7 cellular contexts compared by ENCODE assay signal in genomic region chr2:147092266-147092665, GRCh38.
"Had no signal": no experiment of that assay in that cellular context is flagged by ENCODE, and none has a peak within 500 bp of the region (broad histone marks: within the 10 kb centered on the region; RNA-seq: fewer than 3 reads in every experiment).

No MANE protein-coding gene starts in this region.

- H3K4me3 ChIP-seq: K562 had no signal

- H3K27ac ChIP-seq: HL-60 had no signal

- DNase-seq: IMR-90, KBM-7, KG1 had no signal

- H3K36me3 Mint-ChIP-seq: IgD-negative memory B cell had no signal

- ATAC-seq: K562 had no signal

- FAIRE-seq: HTR-8/SVneo, K562 had no signal

- H3K27ac Mint-ChIP-seq: IgD-negative memory B cell had no signal

- H3K27me3 Mint-ChIP-seq: IgD-negative memory B cell had no signal
